Comparison of ENCODE assay signal across 21 cellular contexts in genomic region chrX:98141466-98141865, GRCh38.
DNase-seq lines count a peak whose midpoint lies in the region; ATAC-seq, FAIRE-seq and TF ChIP-seq lines count a peak whose summit lies in the region.
"Had no signal": no experiment of that assay in that cellular context is flagged by ENCODE, and none has a peak within 500 bp of the region (broad histone marks: within the 10 kb centered on the region; RNA-seq: fewer than 3 reads in every experiment).

No MANE protein-coding gene starts in this region.

- H3K27ac Mint-ChIP-seq in astrocyte (ENCODE audit: unreplicated experiment) = no peak overlapping the region
- H3K27ac Mint-ChIP-seq in neural progenitor cell = no peak overlapping the region
- H3K27ac Mint-ChIP-seq in HFFc6 = no peak overlapping the region
- H3K27ac Mint-ChIP-seq: CD4-positive, alpha-beta memory T cell; IgD-negative memory B cell had no signal

- H3K4me1 ChIP-seq in HUES48 (ENCODE audit: control insufficient read depth, insufficient read depth, low read length) (peaks cover 36% of the 10 kb centered on the region), astrocyte (ENCODE audit: insufficient read depth, low read length) (no peaks in the 10 kb centered on the region), iPS-20b (ENCODE audit: insufficient read depth, low read length) (peaks cover 10% of the 10 kb centered on the region; the same call in 1 of the 2 replicates), neural progenitor cell (peaks cover 20% of the 10 kb centered on the region)
- H3K4me1 ChIP-seq: A549, BE2C had no signal

- no peaks in the 10 kb centered on the region for H4K20me1 ChIP-seq in astrocyte (ENCODE audit: insufficient read depth, low read length)
- no peaks in the 10 kb centered on the region for H4K20me1 ChIP-seq in neural progenitor cell (ENCODE audit: low read depth)

- no peaks in the 10 kb centered on the region for H3K4me1 Mint-ChIP-seq in astrocyte (ENCODE audit: low read depth, unreplicated experiment)
- peaks cover 8% of the 10 kb centered on the region for H3K4me1 Mint-ChIP-seq in neural progenitor cell
- H3K4me1 Mint-ChIP-seq in HFFc6 (ENCODE audit: low read depth) = peaks cover 10% of the 10 kb centered on the region; the same call in 1 of the 2 replicates
- H3K4me1 Mint-ChIP-seq: CD4-positive, alpha-beta memory T cell; IgD-negative memory B cell had no signal

- H3K9me3 ChIP-seq in HUES48 (ENCODE audit: control insufficient read depth, insufficient read depth, low read length) (no peaks in the 10 kb centered on the region), astrocyte (ENCODE audit: insufficient read depth, low read depth, low read length) (no peaks in the 10 kb centered on the region), iPS-20b (ENCODE audit: insufficient read depth, low read depth, low read length) (no peaks in the 10 kb centered on the region), neural progenitor cell (ENCODE audit: low read depth) (no peaks in the 10 kb centered on the region)
- H3K9me3 ChIP-seq: A549, BE2C had no signal

- H3K4me2 ChIP-seq in astrocyte (ENCODE audit: low read length) (no peak overlapping the region), neural progenitor cell (peak overlapping the region; percentile 38)
- H3K4me2 ChIP-seq: A549 had no signal

- DNase-seq in astrocyte (ENCODE audit: low read depth) (no peak), neural progenitor cell (ENCODE audit: low spot score) (peak; percentile 44), glomerular visceral epithelial cell (ENCODE audit: extremely low spot score) (no peak), HFFc6 (no peak), NCI-H446 (lab: John Stamatoyannopoulos, UW) (no peak)
- DNase-seq: BE2C; CD4-positive, alpha-beta memory T cell; DMS79 treated with DMSO at 0.1 percent for 48 hours; EL; GM23248; HCEC 1CT; KG1 had no signal

- H3K27ac ChIP-seq in HUES48 (ENCODE audit: low read depth, low read length) (peak overlapping the region; percentile 74), astrocyte (ENCODE audit: low read depth, low read length) (no peak overlapping the region), iPS-20b (ENCODE audit: low read length) (peak overlapping the region; percentile 32), neural progenitor cell (peak overlapping the region; percentile 57)
- H3K27ac ChIP-seq: A549, C4-2B, GM23248, HL-60 had no signal

- no peak overlapping the region for H3K4me3 Mint-ChIP-seq in astrocyte (ENCODE audit: unreplicated experiment)
- H3K4me3 Mint-ChIP-seq in neural progenitor cell = no peak overlapping the region
- H3K4me3 Mint-ChIP-seq in HFFc6 = no peak overlapping the region
- H3K4me3 Mint-ChIP-seq: CD4-positive, alpha-beta memory T cell; IgD-negative memory B cell had no signal

- peak; percentile 54 for FAIRE-seq in astrocyte (lab: Jason Lieb, UNC)
- FAIRE-seq: A549, G401.6, GM12891 had no signal

- H3K9me3 Mint-ChIP-seq in astrocyte (ENCODE audit: unreplicated experiment) = no peaks in the 10 kb centered on the region
- H3K9me3 Mint-ChIP-seq in neural progenitor cell = peaks cover 16% of the 10 kb centered on the region
- H3K9me3 Mint-ChIP-seq in HFFc6 = no peaks in the 10 kb centered on the region

- H2AFZ ChIP-seq in astrocyte (ENCODE audit: low read depth, low read length) = no peak overlapping the region
- no peak overlapping the region for H2AFZ ChIP-seq in neural progenitor cell (replicated peaks)
- H2AFZ ChIP-seq: GM23248 had no signal

- H3K9ac ChIP-seq in HUES48 (ENCODE audit: low read depth, low read length) (no peak overlapping the region), astrocyte (ENCODE audit: low read length) (no peak overlapping the region), iPS-20b (ENCODE audit: low read depth, low read length) (peak overlapping the region; percentile 45; the same call in 1 of the 2 replicates), neural progenitor cell (no peak overlapping the region)
- H3K9ac ChIP-seq: GM23248 had no signal

- TF ChIP-seq CTCF in astrocyte (IDR thresholded peaks at IDR 0.05; ENCODE audit: insufficient read depth, low read depth, low read length) = no peak
- no peak for TF ChIP-seq CTCF in neural progenitor cell (IDR thresholded peaks at IDR 0.05)
- no peak for TF ChIP-seq CTCF in HFFc6 (IDR thresholded peaks at IDR 0.05)

- no peaks in the 10 kb centered on the region for H3K27me3 ChIP-seq in HUES48 (ENCODE audit: control insufficient read depth, insufficient read depth, low read length)
- H3K27me3 ChIP-seq in astrocyte (ENCODE audit: insufficient read depth, low read length) = no peaks in the 10 kb centered on the region
- no peaks in the 10 kb centered on the region for H3K27me3 ChIP-seq in iPS-20b (ENCODE audit: insufficient read depth, low read length)
- H3K27me3 ChIP-seq in neural progenitor cell = no peaks in the 10 kb centered on the region
- H3K27me3 ChIP-seq: BE2C had no signal

- H3K4me3 ChIP-seq in HUES48 (ENCODE audit: low read depth, low read length) (0 out of 2 replicates have a peak overlapping the region, but pooled peaks have one; percentile 1), astrocyte (ENCODE audit: insufficient read depth, low read depth, low read length) (no peak overlapping the region), iPS-20b (ENCODE audit: low read length) (peak overlapping the region; percentile 7; the same call in 1 of the 2 replicates), neural progenitor cell (no peak overlapping the region)
- H3K4me3 ChIP-seq: A549, GM23248 had no signal

- H3F3A ChIP-seq in neural progenitor cell (ENCODE audit: low read depth) = peaks cover 16% of the 10 kb centered on the region

- H3K36me3 Mint-ChIP-seq in astrocyte (ENCODE audit: low read depth, unreplicated experiment) (no peaks in the 10 kb centered on the region), neural progenitor cell (no peaks in the 10 kb centered on the region), HFFc6 (ENCODE audit: low read depth) (no peaks in the 10 kb centered on the region)
- H3K36me3 Mint-ChIP-seq: CD4-positive, alpha-beta memory T cell; IgD-negative memory B cell had no signal

- H3K36me3 ChIP-seq in HUES48 (ENCODE audit: control insufficient read depth, insufficient read depth, low read length) = no peaks in the 10 kb centered on the region
- no peaks in the 10 kb centered on the region for H3K36me3 ChIP-seq in astrocyte (ENCODE audit: insufficient read depth, low read length)
- H3K36me3 ChIP-seq in iPS-20b (ENCODE audit: insufficient read depth, low read depth, low read length) = no peaks in the 10 kb centered on the region
- H3K36me3 ChIP-seq in neural progenitor cell = no peaks in the 10 kb centered on the region
- H3K36me3 ChIP-seq: BE2C had no signal

- ATAC-seq in GM21619 (IDR thresholded peaks at IDR 0.05; ENCODE audit: unreplicated experiment) = no peak
- ATAC-seq: A549 had no signal

- H3K27me3 Mint-ChIP-seq in astrocyte (ENCODE audit: low read depth, unreplicated experiment) (no peaks in the 10 kb centered on the region), neural progenitor cell (ENCODE audit: insufficient read depth, low read depth) (no peaks in the 10 kb centered on the region), HFFc6 (ENCODE audit: insufficient read depth) (no peaks in the 10 kb centered on the region)
- H3K27me3 Mint-ChIP-seq: CD4-positive, alpha-beta memory T cell; IgD-negative memory B cell had no signal

- H3K79me2 ChIP-seq in astrocyte (ENCODE audit: insufficient read depth, low read length) (no peaks in the 10 kb centered on the region), neural progenitor cell (ENCODE audit: low read depth) (no peaks in the 10 kb centered on the region)

Comparison
In these comparisons a context has a peak if more than half of its experiments do, and no peak if none do; other contexts are left out.
1. H3K4me3 ChIP-seq: peak in HUES48 (single experiment) and iPS-20b (single experiment); none in astrocyte (single experiment) and neural progenitor cell (single experiment).